ENCODE assay signal across 1 cellular context in the genomic region with DNA sequence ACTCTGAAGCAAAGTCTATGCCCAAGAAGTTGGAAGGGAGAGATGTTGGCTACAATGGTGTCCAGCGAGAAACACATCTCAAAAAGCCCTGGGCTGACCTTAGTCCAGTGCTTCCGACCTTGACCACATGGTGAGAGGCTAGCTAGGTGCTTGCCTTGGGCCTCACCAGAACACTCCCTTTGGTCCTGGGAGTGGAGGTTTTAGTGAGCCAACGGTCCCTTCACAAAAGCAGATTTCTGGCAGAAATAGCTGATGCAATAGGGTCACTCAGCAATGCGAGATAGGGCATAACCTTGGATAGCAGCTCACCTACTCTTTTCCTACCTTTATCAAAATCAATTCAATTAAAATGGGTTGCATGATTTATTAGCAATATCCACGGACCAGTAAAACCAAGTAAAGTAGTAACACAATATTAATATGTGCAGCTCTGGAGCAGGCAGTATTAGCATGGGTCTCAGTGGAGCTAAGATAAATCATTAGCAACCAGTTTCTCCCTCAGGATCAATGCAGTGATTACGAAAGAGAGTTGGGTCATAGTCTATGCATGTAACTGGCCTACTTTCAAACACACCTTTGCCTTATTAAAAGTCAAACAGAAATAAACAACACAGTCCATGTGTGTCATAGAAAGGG.
TF ChIP-seq lines count a peak whose summit lies in the region.

No MANE protein-coding gene starts in this region.

TF ChIP-seq in HepG2, 621 proteins besides CTCF, POLR2A, EP300 and RAD21 (continued from another document and continues in another):
- TF ChIP-seq, protein P1, sequence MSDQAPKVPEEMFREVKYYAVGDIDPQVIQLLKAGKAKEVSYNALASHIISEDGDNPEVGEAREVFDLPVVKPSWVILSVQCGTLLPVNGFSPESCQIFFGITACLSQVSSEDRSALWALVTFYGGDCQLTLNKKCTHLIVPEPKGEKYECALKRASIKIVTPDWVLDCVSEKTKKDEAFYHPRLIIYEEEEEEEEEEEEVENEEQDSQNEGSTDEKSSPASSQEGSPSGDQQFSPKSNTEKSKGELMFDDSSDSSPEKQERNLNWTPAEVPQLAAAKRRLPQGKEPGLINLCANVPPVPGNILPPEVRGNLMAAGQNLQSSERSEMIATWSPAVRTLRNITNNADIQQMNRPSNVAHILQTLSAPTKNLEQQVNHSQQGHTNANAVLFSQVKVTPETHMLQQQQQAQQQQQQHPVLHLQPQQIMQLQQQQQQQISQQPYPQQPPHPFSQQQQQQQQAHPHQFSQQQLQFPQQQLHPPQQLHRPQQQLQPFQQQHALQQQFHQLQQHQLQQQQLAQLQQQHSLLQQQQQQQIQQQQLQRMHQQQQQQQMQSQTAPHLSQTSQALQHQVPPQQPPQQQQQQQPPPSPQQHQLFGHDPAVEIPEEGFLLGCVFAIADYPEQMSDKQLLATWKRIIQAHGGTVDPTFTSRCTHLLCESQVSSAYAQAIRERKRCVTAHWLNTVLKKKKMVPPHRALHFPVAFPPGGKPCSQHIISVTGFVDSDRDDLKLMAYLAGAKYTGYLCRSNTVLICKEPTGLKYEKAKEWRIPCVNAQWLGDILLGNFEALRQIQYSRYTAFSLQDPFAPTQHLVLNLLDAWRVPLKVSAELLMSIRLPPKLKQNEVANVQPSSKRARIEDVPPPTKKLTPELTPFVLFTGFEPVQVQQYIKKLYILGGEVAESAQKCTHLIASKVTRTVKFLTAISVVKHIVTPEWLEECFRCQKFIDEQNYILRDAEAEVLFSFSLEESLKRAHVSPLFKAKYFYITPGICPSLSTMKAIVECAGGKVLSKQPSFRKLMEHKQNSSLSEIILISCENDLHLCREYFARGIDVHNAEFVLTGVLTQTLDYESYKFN (CRISPR knock-in tag; conservative IDR thresholded peaks at IDR 0.05): peak; percentile 87
- TF ChIP-seq NR2F2 (IDR thresholded peaks at IDR 0.05; ENCODE audit: borderline replicate concordance, low read depth): peak; percentile 76
- TF ChIP-seq, protein P2, sequence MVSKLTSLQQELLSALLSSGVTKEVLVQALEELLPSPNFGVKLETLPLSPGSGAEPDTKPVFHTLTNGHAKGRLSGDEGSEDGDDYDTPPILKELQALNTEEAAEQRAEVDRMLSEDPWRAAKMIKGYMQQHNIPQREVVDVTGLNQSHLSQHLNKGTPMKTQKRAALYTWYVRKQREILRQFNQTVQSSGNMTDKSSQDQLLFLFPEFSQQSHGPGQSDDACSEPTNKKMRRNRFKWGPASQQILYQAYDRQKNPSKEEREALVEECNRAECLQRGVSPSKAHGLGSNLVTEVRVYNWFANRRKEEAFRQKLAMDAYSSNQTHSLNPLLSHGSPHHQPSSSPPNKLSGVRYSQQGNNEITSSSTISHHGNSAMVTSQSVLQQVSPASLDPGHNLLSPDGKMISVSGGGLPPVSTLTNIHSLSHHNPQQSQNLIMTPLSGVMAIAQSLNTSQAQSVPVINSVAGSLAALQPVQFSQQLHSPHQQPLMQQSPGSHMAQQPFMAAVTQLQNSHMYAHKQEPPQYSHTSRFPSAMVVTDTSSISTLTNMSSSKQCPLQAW (CRISPR knock-in tag; IDR thresholded peaks at IDR 0.05): peak; percentile 71; the same call in 1 of the 2 replicates
- TF ChIP-seq SMAD9 (CRISPR knock-in tag; IDR thresholded peaks at IDR 0.05): no peak
- 0 out of 2 replicates have a peak, but pooled peaks have one; percentile 6 for TF ChIP-seq CREB1 (IDR thresholded peaks at IDR 0.05)
- TF ChIP-seq CREB1 (CRISPR knock-in tag; IDR thresholded peaks at IDR 0.05): no peak; the same call in 1 of the 2 replicates
- TF ChIP-seq ZNF674 (CRISPR knock-in tag; IDR thresholded peaks at IDR 0.05; ENCODE audit: low read depth): no peak
- TF ChIP-seq KLF11 (CRISPR knock-in tag; IDR thresholded peaks at IDR 0.05): no peak
- TF ChIP-seq MEIS2 (CRISPR knock-in tag; IDR thresholded peaks at IDR 0.05): no peak
- no peak for TF ChIP-seq GABPA (IDR thresholded peaks at IDR 0.05; ENCODE audit: low read depth, low read length)
- TF ChIP-seq GABPA (CRISPR knock-in tag; IDR thresholded peaks at IDR 0.05; ENCODE audit: low read depth): no peak
- TF ChIP-seq ZNF709 (CRISPR knock-in tag; IDR thresholded peaks at IDR 0.05): peak; percentile 68; the same call in 1 of the 2 replicates
- peak; percentile 58 for TF ChIP-seq ASH2L (IDR thresholded peaks at IDR 0.05; ENCODE audit: insufficient read length, low read depth, low read length)
- no peak for TF ChIP-seq SUZ12 (IDR thresholded peaks at IDR 0.05; ENCODE audit: low read depth, low read length)
- TF ChIP-seq TOE1 (CRISPR knock-in tag; IDR thresholded peaks at IDR 0.05): 0 out of 2 replicates have a peak, but pooled peaks have one; percentile 5
- TF ChIP-seq SALL1 (CRISPR knock-in tag; IDR thresholded peaks at IDR 0.05): peak; percentile 68
- peak; percentile 70 for TF ChIP-seq FOSL2 (CRISPR knock-in tag; IDR thresholded peaks at IDR 0.05)
- TF ChIP-seq ZSCAN21 (CRISPR knock-in tag; IDR thresholded peaks at IDR 0.05; ENCODE audit: borderline replicate concordance): no peak
- peak; percentile 58; the same call in 1 of the 2 replicates for TF ChIP-seq KAT2B (IDR thresholded peaks at IDR 0.05; ENCODE audit: borderline replicate concordance, low read depth, low read length)
- TF ChIP-seq ZNF430 (CRISPR knock-in tag; IDR thresholded peaks at IDR 0.05): peak; percentile 48; the same call in 1 of the 2 replicates
- TF ChIP-seq ZNF557 (CRISPR knock-in tag; IDR thresholded peaks at IDR 0.05): no peak
- TF ChIP-seq CBX5 (CRISPR knock-in tag; IDR thresholded peaks at IDR 0.05; ENCODE audit: borderline replicate concordance): peak; percentile 54; the same call in 1 of the 2 replicates
- TF ChIP-seq, protein P3, sequence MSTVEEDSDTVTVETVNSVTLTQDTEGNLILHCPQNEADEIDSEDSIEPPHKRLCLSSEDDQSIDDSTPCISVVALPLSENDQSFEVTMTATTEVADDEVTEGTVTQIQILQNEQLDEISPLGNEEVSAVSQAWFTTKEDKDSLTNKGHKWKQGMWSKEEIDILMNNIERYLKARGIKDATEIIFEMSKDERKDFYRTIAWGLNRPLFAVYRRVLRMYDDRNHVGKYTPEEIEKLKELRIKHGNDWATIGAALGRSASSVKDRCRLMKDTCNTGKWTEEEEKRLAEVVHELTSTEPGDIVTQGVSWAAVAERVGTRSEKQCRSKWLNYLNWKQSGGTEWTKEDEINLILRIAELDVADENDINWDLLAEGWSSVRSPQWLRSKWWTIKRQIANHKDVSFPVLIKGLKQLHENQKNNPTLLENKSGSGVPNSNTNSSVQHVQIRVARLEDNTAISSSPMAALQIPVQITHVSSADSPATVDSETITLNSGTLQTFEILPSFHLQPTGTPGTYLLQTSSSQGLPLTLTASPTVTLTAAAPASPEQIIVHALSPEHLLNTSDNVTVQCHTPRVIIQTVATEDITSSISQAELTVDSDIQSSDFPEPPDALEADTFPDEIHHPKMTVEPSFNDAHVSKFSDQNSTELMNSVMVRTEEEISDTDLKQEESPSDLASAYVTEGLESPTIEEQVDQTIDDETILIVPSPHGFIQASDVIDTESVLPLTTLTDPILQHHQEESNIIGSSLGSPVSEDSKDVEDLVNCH (CRISPR knock-in tag; IDR thresholded peaks at IDR 0.05): no peak
- TF ChIP-seq MIXL1 (CRISPR knock-in tag; IDR thresholded peaks at IDR 0.05): peak; percentile 46; the same call in 1 of the 2 replicates
- TF ChIP-seq ZNF331 (CRISPR knock-in tag; IDR thresholded peaks at IDR 0.05): peak; percentile 65; the same call in 1 of the 2 replicates
- no peak for TF ChIP-seq ZSCAN22 (CRISPR knock-in tag; IDR thresholded peaks at IDR 0.05)
- no peak for TF ChIP-seq ARID2 (CRISPR knock-in tag; IDR thresholded peaks at IDR 0.05; ENCODE audit: borderline replicate concordance)
- TF ChIP-seq HCFC1 (IDR thresholded peaks at IDR 0.05; ENCODE audit: low read depth, low read length): no peak
- no peak for TF ChIP-seq GPN1 (CRISPR knock-in tag; IDR thresholded peaks at IDR 0.05; ENCODE audit: borderline replicate concordance)
- 0 out of 2 replicates have a peak, but pooled peaks have one; percentile 26 for TF ChIP-seq POLR2G (IDR thresholded peaks at IDR 0.05; ENCODE audit: low read depth, low read length)
- no peak for TF ChIP-seq ZNF260 (CRISPR knock-in tag; IDR thresholded peaks at IDR 0.05; ENCODE audit: borderline replicate concordance, low read depth)
- TF ChIP-seq ZNF644 (CRISPR knock-in tag; IDR thresholded peaks at IDR 0.05; ENCODE audit: low read depth): no peak; the same call in 1 of the 2 replicates
- peak; percentile 67; the same call in 1 of the 2 replicates for TF ChIP-seq FOXK1 (CRISPR knock-in tag; IDR thresholded peaks at IDR 0.05; ENCODE audit: borderline replicate concordance, low read depth)
- TF ChIP-seq MXI1 (IDR thresholded peaks at IDR 0.05; ENCODE audit: borderline replicate concordance, low read depth, low read length): no peak
- peak; percentile 88 for TF ChIP-seq SMAD3 (CRISPR knock-in tag; IDR thresholded peaks at IDR 0.05)
- no peak; the same call in 1 of the 2 replicates for TF ChIP-seq ERF (CRISPR knock-in tag; IDR thresholded peaks at IDR 0.05)
- TF ChIP-seq, protein P4, sequence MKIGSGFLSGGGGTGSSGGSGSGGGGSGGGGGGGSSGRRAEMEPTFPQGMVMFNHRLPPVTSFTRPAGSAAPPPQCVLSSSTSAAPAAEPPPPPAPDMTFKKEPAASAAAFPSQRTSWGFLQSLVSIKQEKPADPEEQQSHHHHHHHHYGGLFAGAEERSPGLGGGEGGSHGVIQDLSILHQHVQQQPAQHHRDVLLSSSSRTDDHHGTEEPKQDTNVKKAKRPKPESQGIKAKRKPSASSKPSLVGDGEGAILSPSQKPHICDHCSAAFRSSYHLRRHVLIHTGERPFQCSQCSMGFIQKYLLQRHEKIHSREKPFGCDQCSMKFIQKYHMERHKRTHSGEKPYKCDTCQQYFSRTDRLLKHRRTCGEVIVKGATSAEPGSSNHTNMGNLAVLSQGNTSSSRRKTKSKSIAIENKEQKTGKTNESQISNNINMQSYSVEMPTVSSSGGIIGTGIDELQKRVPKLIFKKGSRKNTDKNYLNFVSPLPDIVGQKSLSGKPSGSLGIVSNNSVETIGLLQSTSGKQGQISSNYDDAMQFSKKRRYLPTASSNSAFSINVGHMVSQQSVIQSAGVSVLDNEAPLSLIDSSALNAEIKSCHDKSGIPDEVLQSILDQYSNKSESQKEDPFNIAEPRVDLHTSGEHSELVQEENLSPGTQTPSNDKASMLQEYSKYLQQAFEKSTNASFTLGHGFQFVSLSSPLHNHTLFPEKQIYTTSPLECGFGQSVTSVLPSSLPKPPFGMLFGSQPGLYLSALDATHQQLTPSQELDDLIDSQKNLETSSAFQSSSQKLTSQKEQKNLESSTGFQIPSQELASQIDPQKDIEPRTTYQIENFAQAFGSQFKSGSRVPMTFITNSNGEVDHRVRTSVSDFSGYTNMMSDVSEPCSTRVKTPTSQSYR (CRISPR knock-in tag; IDR thresholded peaks at IDR 0.05; ENCODE audit: borderline replicate concordance): no peak
- no peak for TF ChIP-seq NKX3-1 (CRISPR knock-in tag; IDR thresholded peaks at IDR 0.05)
- TF ChIP-seq, protein P5, sequence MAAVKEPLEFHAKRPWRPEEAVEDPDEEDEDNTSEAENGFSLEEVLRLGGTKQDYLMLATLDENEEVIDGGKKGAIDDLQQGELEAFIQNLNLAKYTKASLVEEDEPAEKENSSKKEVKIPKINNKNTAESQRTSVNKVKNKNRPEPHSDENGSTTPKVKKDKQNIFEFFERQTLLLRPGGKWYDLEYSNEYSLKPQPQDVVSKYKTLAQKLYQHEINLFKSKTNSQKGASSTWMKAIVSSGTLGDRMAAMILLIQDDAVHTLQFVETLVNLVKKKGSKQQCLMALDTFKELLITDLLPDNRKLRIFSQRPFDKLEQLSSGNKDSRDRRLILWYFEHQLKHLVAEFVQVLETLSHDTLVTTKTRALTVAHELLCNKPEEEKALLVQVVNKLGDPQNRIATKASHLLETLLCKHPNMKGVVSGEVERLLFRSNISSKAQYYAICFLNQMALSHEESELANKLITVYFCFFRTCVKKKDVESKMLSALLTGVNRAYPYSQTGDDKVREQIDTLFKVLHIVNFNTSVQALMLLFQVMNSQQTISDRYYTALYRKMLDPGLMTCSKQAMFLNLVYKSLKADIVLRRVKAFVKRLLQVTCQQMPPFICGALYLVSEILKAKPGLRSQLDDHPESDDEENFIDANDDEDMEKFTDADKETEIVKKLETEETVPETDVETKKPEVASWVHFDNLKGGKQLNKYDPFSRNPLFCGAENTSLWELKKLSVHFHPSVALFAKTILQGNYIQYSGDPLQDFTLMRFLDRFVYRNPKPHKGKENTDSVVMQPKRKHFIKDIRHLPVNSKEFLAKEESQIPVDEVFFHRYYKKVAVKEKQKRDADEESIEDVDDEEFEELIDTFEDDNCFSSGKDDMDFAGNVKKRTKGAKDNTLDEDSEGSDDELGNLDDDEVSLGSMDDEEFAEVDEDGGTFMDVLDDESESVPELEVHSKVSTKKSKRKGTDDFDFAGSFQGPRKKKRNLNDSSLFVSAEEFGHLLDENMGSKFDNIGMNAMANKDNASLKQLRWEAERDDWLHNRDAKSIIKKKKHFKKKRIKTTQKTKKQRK (IDR thresholded peaks at IDR 0.05; ENCODE audit: low read length): no peak
- TF ChIP-seq, protein P6, sequence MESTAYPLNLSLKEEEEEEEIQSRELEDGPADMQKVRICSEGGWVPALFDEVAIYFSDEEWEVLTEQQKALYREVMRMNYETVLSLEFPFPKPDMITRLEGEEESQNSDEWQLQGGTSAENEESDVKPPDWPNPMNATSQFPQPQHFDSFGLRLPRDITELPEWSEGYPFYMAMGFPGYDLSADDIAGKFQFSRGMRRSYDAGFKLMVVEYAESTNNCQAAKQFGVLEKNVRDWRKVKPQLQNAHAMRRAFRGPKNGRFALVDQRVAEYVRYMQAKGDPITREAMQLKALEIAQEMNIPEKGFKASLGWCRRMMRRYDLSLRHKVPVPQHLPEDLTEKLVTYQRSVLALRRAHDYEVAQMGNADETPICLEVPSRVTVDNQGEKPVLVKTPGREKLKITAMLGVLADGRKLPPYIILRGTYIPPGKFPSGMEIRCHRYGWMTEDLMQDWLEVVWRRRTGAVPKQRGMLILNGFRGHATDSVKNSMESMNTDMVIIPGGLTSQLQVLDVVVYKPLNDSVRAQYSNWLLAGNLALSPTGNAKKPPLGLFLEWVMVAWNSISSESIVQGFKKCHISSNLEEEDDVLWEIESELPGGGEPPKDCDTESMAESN (CRISPR knock-in tag; conservative IDR thresholded peaks at IDR 0.05): peak; percentile 24; the same call in 1 of the 2 replicates
- TF ChIP-seq KAT7 (CRISPR knock-in tag; IDR thresholded peaks at IDR 0.05; ENCODE audit: borderline replicate concordance): no peak
